In genomic region chr11:73184953-73185671, GRCh38 we compare ENCODE assay signal across 8 cellular contexts. TPM values are rescaled to one million over a fixed set of nuclear protein-coding genes. Genes with fewer than 3 reads are reported as not detected.
A peak's percentile ranks its signal among the peaks of the same experiment; 100 is the strongest.
DNase-seq lines count a peak whose midpoint lies in the region; ATAC-seq, FAIRE-seq and TF ChIP-seq lines count a peak whose summit lies in the region.

No MANE protein-coding gene starts in this region.

- H3K36me3 ChIP-seq in mammary epithelial cell (ENCODE audit: insufficient read depth, low read length): no peaks in the 10 kb centered on the region
- no peaks in the 10 kb centered on the region for H3K36me3 ChIP-seq in kidney (ENCODE audit: control insufficient read depth in 1 of 2, insufficient read depth in 2 of 2, low read length in 2 of 2)

- H3K4me2 ChIP-seq in mammary epithelial cell (ENCODE audit: insufficient read depth, low read depth, low read length): peak overlapping the region; percentile 75

- intact Hi-C loops in mammary epithelial cell (cut with micrococcal nuclease) (loop anchor here (1.0 kb wide), 3 partner anchors 52 to 104 kb away; no protein-coding TSS in a partner anchor), kidney (cut with DNase I) (no loop called here)

- H3K9me3 ChIP-seq in mammary epithelial cell (replicated peaks; ENCODE audit: insufficient read depth, low read length) (no peaks in the 10 kb centered on the region), kidney (ENCODE audit: control insufficient read depth in 1 of 2, low read length in 2 of 2) (no peaks in the 10 kb centered on the region)

- H3K4me1 ChIP-seq in mammary epithelial cell (ENCODE audit: insufficient read depth, low read length) (peaks cover 38% of the 10 kb centered on the region), kidney (ENCODE audit: control insufficient read depth in 1 of 2, insufficient read depth in 1 of 2, low read depth in 1 of 2, low read length in 2 of 2) (no peaks in the 10 kb centered on the region)

- in situ Hi-C loops in mammary epithelial cell (cut with MboI; ENCODE audit: low sequenced_read_pairs in 2 of 2): loop anchor here (5.0 to 10.0 kb wide), 4 partner anchors 52 to 460 kb away; no protein-coding TSS in a partner anchor

- H3K27me3 ChIP-seq in mammary epithelial cell (ENCODE audit: insufficient read depth, low read length): no peaks in the 10 kb centered on the region

- peak; percentile 62 for DNase-seq in NCI-H2107 treated with DMSO at 0.1 percent for 48 hours (lab: John Stamatoyannopoulos, UW; ENCODE audit: unreplicated experiment)
- peak; percentile 77 for DNase-seq in mammary epithelial cell
- DNase-seq in kidney: peak; percentile 86
- peak; percentile 25 to 35 for DNase-seq in stimulated activated CD4-positive, alpha-beta T cell treated with anti-CD3 and anti-CD28 coated beads, Interleukin-1b, Interleukin-23, amount 100 ng/mL, for 4 hours (ENCODE audit: low read depth in 2 of 2)

- ATAC-seq in GM21526 (IDR thresholded peaks at IDR 0.05; ENCODE audit: low FRiP score, unreplicated experiment): no peak

- H3K9ac ChIP-seq in mammary epithelial cell (ENCODE audit: insufficient read depth, low read length) (no peak overlapping the region), kidney (ENCODE audit: low read length in 2 of 2) (no peak overlapping the region)

- dilution Hi-C loops in mammary epithelial cell (cut with HindIII; ENCODE audit: low sequenced_read_pairs): no loop called here

- no TSS peak for BruUV-seq in mammary epithelial cell (replicated peaks; lab: Mats Ljungman, UMichigan)

- H3K79me2 ChIP-seq in mammary epithelial cell (ENCODE audit: insufficient read depth, low read length): no peaks in the 10 kb centered on the region

- H3K27ac ChIP-seq in 22Rv1 (no peak overlapping the region), VCaP (no peak overlapping the region), mammary epithelial cell (ENCODE audit: insufficient read depth, low read depth, low read length) (peak overlapping the region; percentile 60), kidney (ENCODE audit: low read depth in 2 of 2, low read length in 2 of 2) (no peak overlapping the region)

- H4K20me1 ChIP-seq in mammary epithelial cell (ENCODE audit: insufficient read depth, low read length): no peaks in the 10 kb centered on the region

- H3K4me3 ChIP-seq in mammary epithelial cell (replicated peaks in 1 of 3; ENCODE audit: insufficient read depth in 1 of 3, low read depth in 2 of 3, low read length in 3 of 3): peak overlapping the region in 1 of 3 experiments; percentile 3
- no peak overlapping the region for H3K4me3 ChIP-seq in kidney (ENCODE audit: low read length in 2 of 2)

- CTCF ChIA-PET in mammary epithelial cell (lab: Charles Lee; ENCODE audit: low non-redundant PET): interaction anchor here (0.8 to 2.0 kb wide), 2 partner anchors 10 to 51 kb away, joined by 3 to 18 read pairs; no protein-coding TSS in a partner anchor

- peak overlapping the region; percentile 58 for H2AFZ ChIP-seq in mammary epithelial cell (ENCODE audit: low read depth, low read length)

- TF ChIP-seq CTCF in 22Rv1 (IDR thresholded peaks at IDR 0.05) (peak; percentile 95), GM12874 (IDR thresholded peaks at IDR 0.05; ENCODE audit: insufficient read depth, low read depth, low read length) (peak; percentile 99), VCaP (conservative IDR thresholded peaks at IDR 0.05) (peak; percentile 97), mammary epithelial cell (conservative IDR thresholded peaks at IDR 0.05 in 1 of 2, IDR thresholded peaks at IDR 0.05 in 1 of 2; ENCODE audit: extremely low read depth in 1 of 2, insufficient read depth in 1 of 2, low read depth in 1 of 2, low read length in 2 of 2) (peak; percentile 99 to 100), kidney (IDR thresholded peaks at IDR 0.05; ENCODE audit: borderline replicate concordance, extremely low read depth, insufficient read depth) (peak; percentile 92)

- FAIRE-seq in kidney (lab: Jason Lieb, UNC): no peak

- WGBS in mammary epithelial cell (ENCODE audit: low coverage, missing lambda C conversion rate): 43% methylated on average over 17 of the region's 18 CpGs

RNA-seq across cellular contexts. Expression of gene P2RY2, which starts 33.0 kb away (rescaled TPM):
- total RNA-seq in mammary epithelial cell (10 to 100 TPM in 1 of 2 donors, 1 to 10 TPM in 1; 7.8 to 21.6 TPM), kidney (9.7 TPM)
- polyA plus RNA-seq in mammary epithelial cell (27.6 TPM), kidney (ENCODE audit: insufficient read depth, low read depth, low replicate concordance) (1.3 TPM)
- polyA minus RNA-seq in mammary epithelial cell: 31.5 TPM

RNA-seq across cellular contexts. Expression of gene FCHSD2, which starts 43.0 kb away (rescaled TPM):
- total RNA-seq in mammary epithelial cell (10 to 100 TPM in 1 of 2 donors, 1 to 10 TPM in 1; 6.0 to 37.2 TPM), kidney (58.7 TPM)
- polyA plus RNA-seq in mammary epithelial cell (11.7 TPM), kidney (ENCODE audit: insufficient read depth, low read depth, low replicate concordance) (8.0 TPM)
- 9.5 TPM for polyA minus RNA-seq in mammary epithelial cell

Comparison
In these comparisons a context has a peak if more than half of its experiments do, and no peak if none do; other contexts are left out.
1. DNase-seq: peak in every context shown above with its lines; median percentile 86 in kidney; 77 in mammary epithelial cell; 62 in NCI-H2107 treated with DMSO at 0.1 percent for 48 hours; 30 in stimulated activated CD4-positive, alpha-beta T cell treated with anti-CD3 and anti-CD28 coated beads, Interleukin-1b, Interleukin-23, amount 100 ng/mL, for 4 hours.